Comparison of ENCODE assay signal across 22 cellular contexts in genomic region chr11:116371146-116371545, GRCh38.
"Had no signal": no experiment of that assay in that cellular context is flagged by ENCODE, and none has a peak within 500 bp of the region (broad histone marks: within the 10 kb centered on the region; RNA-seq: fewer than 3 reads in every experiment).

No MANE protein-coding gene starts in this region.

- H3K27ac ChIP-seq: cardiac muscle cell, heart right ventricle, neutrophil, ovary, psoas muscle, upper lobe of left lung had no signal

- H3K27me3 ChIP-seq: cardiac muscle cell, neutrophil, ovary, upper lobe of left lung had no signal

- DNase-seq: activated B cell treated with CpG ODN at 0.5 μM for 24 hours; activated CD4-positive, alpha-beta T cell treated with anti-CD3 and anti-CD28 coated beads for 36 hours; activated CD4-positive, alpha-beta T cell treated with anti-CD3 and anti-CD28 coated beads, Interleukin-2, amount 50 U/mL, for 4 hours; activated CD8-positive, alpha-beta memory T cell treated with anti-CD3 and anti-CD28 coated beads for 24 hours; activated CD8-positive, alpha-beta memory T cell treated with anti-CD3 and anti-CD28 coated beads, Interleukin-2, amount 50 U/mL, for 4 hours; activated naive CD4-positive, alpha-beta T cell treated with Interleukin-2 at 50 U/mL for 16 hours; activated T-cell treated with anti-CD3 and anti-CD28 coated beads, Interleukin-2, amount 50 U/mL, for 4 hours; amygdala; effector CD4-positive, alpha-beta T cell; heart right ventricle; islet precursor cell; left cardiac atrium; ovary; psoas muscle; right cardiac atrium; stimulated activated CD4-positive, alpha-beta T cell treated with anti-CD3 and anti-CD28 coated beads, Interleukin-4, amount 100 ng/mL, for 24 hours; stimulated activated naive CD8-positive, alpha-beta T cell treated with anti-CD3 and anti-CD28 coated beads, Interleukin-15, Interleukin-2, amounts not matched to agents 100 U/mL and 50 U/mL, for 24 hours; T1000; upper lobe of left lung had no signal

- ATAC-seq: activated CD4-positive, alpha-beta T cell treated with anti-CD3 and anti-CD28 coated beads for 36 hours; activated T-cell treated with anti-CD3 and anti-CD28 coated beads, Interleukin-2, amount 50 U/mL, for 4 hours; heart right ventricle; left cardiac atrium; psoas muscle; right cardiac atrium; stimulated activated naive CD8-positive, alpha-beta T cell treated with anti-CD3 and anti-CD28 coated beads, Interleukin-15, Interleukin-2, amounts not matched to agents 100 U/mL and 50 U/mL, for 24 hours had no signal

- H3K36me3 ChIP-seq: cardiac muscle cell, heart right ventricle, neutrophil, ovary, upper lobe of left lung had no signal

- H3K4me1 ChIP-seq: heart right ventricle, psoas muscle, upper lobe of left lung had no signal

- FAIRE-seq: endometrium had no signal

- H3K4me3 ChIP-seq: cardiac muscle cell, heart right ventricle, ovary, psoas muscle, upper lobe of left lung had no signal

- H3K9me3 ChIP-seq: heart right ventricle, neutrophil, ovary, psoas muscle, upper lobe of left lung had no signal
